In genomic region chr2:112432390-112432734, GRCh38 we compare ENCODE assay signal across 7 cellular contexts. TPM values are rescaled to one million over a fixed set of nuclear protein-coding genes. Genes with fewer than 3 reads are reported as not detected.
DNase-seq lines count a peak whose midpoint lies in the region; ATAC-seq and TF ChIP-seq lines count a peak whose summit lies in the region.
"Not testable (repeated sequence)": the region's sequence is repeated elsewhere in the genome, so short reads cannot be mapped to it uniquely, and the experiment has no call there.

No MANE protein-coding gene starts in this region.

- H3K27me3 Mint-ChIP-seq in T-cell; activated naive CD4-positive, alpha-beta T cell treated with anti-CD3 and anti-CD28 coated beads, Interleukin-2, amount 50 U/mL, for 24 hours; naive B cell: not testable (repeated sequence)

- peak overlapping the region; percentile 51 for H3K4me3 ChIP-seq in GM12864 (ENCODE audit: low read depth, low read length)
- peak overlapping the region in 54 of 59 donors; percentile 42 to 79 (median 64) for H3K4me3 ChIP-seq in dorsolateral prefrontal cortex
- H3K4me3 ChIP-seq in right atrium auricular region = peak overlapping the region; percentile 65 to 66
- peak overlapping the region; percentile 38 to 60 (median 58) for H3K4me3 ChIP-seq in skin epidermis

- intact Hi-C loops in dorsolateral prefrontal cortex (cut with DNase I) = loop anchor here (5.0 kb wide), 3 partner anchors 150 to 310 kb away; partner anchors contain the start of genes CHCHD5 (in 1 of the 2) and ZC3H6 (in 1 of the 2)

- peak overlapping the region; percentile 34 to 46 for H3K27ac Mint-ChIP-seq in T-cell
- peak overlapping the region; percentile 59 for H3K27ac Mint-ChIP-seq in activated naive CD4-positive, alpha-beta T cell treated with anti-CD3 and anti-CD28 coated beads, Interleukin-2, amount 50 U/mL, for 24 hours
- peak overlapping the region; percentile 38 to 88 (median 72) for H3K27ac Mint-ChIP-seq in naive B cell

- H3K36me3 Mint-ChIP-seq in T-cell; activated naive CD4-positive, alpha-beta T cell treated with anti-CD3 and anti-CD28 coated beads, Interleukin-2, amount 50 U/mL, for 24 hours; naive B cell: not testable (repeated sequence)

- H3K4me1 ChIP-seq in right atrium auricular region = not testable (repeated sequence)

- CTCF ChIA-PET in T-cell (lab: Charles Lee) = interaction anchor here in 1 of 2 donors (0.6 kb wide), 1 partner anchor 46 kb away, joined by 3 read pairs; no protein-coding TSS in a partner anchor

- H3K4me3 Mint-ChIP-seq in T-cell (peak overlapping the region; percentile 82), naive B cell (peak overlapping the region; percentile 71 to 91 (median 82))
- H3K4me3 Mint-ChIP-seq in activated naive CD4-positive, alpha-beta T cell treated with anti-CD3 and anti-CD28 coated beads, Interleukin-2, amount 50 U/mL, for 24 hours = peak overlapping the region; percentile 86

- TF ChIP-seq CTCF in GM12864 (IDR thresholded peaks at IDR 0.05; ENCODE audit: low read depth, low read length, missing control alignments); dorsolateral prefrontal cortex (IDR thresholded peaks at IDR 0.05 in 54 of 56, conservative IDR thresholded peaks at IDR 0.05 in 2 of 56; ENCODE audit: low read depth in 1 of 56, partially characterized antibody in 56 of 56); right atrium auricular region (IDR thresholded peaks at IDR 0.05): not testable (repeated sequence)

- H3K4me1 Mint-ChIP-seq in T-cell = peaks cover 16 to 32% (median 22%) of the 10 kb centered on the region in 3 donors
- H3K4me1 Mint-ChIP-seq in activated naive CD4-positive, alpha-beta T cell treated with anti-CD3 and anti-CD28 coated beads, Interleukin-2, amount 50 U/mL, for 24 hours = peaks cover 21% of the 10 kb centered on the region
- peaks cover 4 to 18% (median 11%) of the 10 kb centered on the region in 3 donors for H3K4me1 Mint-ChIP-seq in naive B cell

- peak overlapping the region in 41 of 59 donors; percentile 12 to 89 (median 75) for H3K27ac ChIP-seq in dorsolateral prefrontal cortex
- H3K27ac ChIP-seq in right atrium auricular region = peak overlapping the region; percentile 81 to 85
- H3K27ac ChIP-seq in skin epidermis = peak overlapping the region in 19 of 21 experiments; percentile 29 to 93 (median 79)

- POLR2A ChIA-PET in T-cell (lab: Charles Lee) = interaction anchor here in 1 of 2 donors (0.7 kb wide), 1 partner anchor 382 kb away, joined by 3 read pairs; no protein-coding TSS in a partner anchor

- H3K27me3 ChIP-seq in dorsolateral prefrontal cortex, right atrium auricular region: not testable (repeated sequence)

- H3K9me3 Mint-ChIP-seq in T-cell; activated naive CD4-positive, alpha-beta T cell treated with anti-CD3 and anti-CD28 coated beads, Interleukin-2, amount 50 U/mL, for 24 hours; naive B cell: not testable (repeated sequence)

- ATAC-seq in T-cell (replicated peaks in 1 of 4); naive B cell (ENCODE audit: low read depth in 2 of 2): not testable (repeated sequence)

- not testable (repeated sequence) for H3K9me3 ChIP-seq in right atrium auricular region

- DNase-seq in GM12864 (ENCODE audit: low read depth); T-cell; dorsolateral prefrontal cortex; right atrium auricular region (ENCODE audit: low spot score): not testable (repeated sequence)
- peak; percentile 17 for DNase-seq in naive B cell

- not testable (repeated sequence) for H3K36me3 ChIP-seq in right atrium auricular region

RNA-seq across cellular contexts. Expression of gene RGPD8, which starts 1.1 kb away (rescaled TPM):
- 10 to 100 TPM; 10.8 to 61.4 (median 20.7) TPM for total RNA-seq in T-cell
- 10 to 100 TPM; 22.6 to 76.9 (median 45.9) TPM for total RNA-seq in dorsolateral prefrontal cortex
- total RNA-seq in right atrium auricular region = 1 to 10 TPM; 8.3 to 8.7 TPM
- polyA plus RNA-seq in naive B cell (ENCODE audit: low read depth in 6 of 6) = 1 to 10 TPM; 2.2 to 6.1 (median 3.9) TPM

RNA-seq across cellular contexts. Expression of gene TTL, which starts 49.6 kb away (rescaled TPM):
- total RNA-seq in T-cell (10 to 100 TPM; 11.9 to 23.3 (median 20.2) TPM), dorsolateral prefrontal cortex (10 to 100 TPM; 43.6 to 88.0 (median 62.9) TPM), right atrium auricular region (10 to 100 TPM; 24.9 to 32.4 TPM)
- polyA plus RNA-seq in naive B cell (ENCODE audit: low read depth in 6 of 6) = 1 to 10 TPM; 1.1 to 5.8 (median 2.8) TPM
